In the genomic region with DNA sequence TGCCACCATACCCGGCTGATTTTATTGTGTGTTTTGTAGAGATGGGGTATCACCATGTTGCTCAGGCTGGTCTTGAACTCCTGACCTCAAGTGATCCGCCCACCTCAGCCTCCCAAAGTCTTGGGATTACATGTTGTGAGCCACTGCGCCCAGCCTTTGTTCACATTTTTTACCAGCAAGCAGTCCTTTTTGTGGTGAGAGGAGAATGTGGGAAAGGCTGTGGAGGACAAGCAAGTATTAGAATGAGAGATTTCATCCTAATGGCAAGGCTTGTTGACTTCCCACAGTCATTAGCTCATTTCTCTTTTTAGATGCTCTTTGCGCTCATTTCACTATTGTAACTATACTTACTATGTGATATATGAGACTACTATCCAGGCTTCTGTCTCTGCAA, we compare ENCODE assay signal across 2 cellular contexts.
TF ChIP-seq lines count a peak whose summit lies in the region.

No MANE protein-coding gene starts in this region.

TF ChIP-seq in GM23338, 12 proteins besides CTCF, POLR2A, EP300 and RAD21:
- TF ChIP-seq EZH2 (IDR thresholded peaks at IDR 0.05; ENCODE audit: low read depth, unreplicated experiment) (no peak), EZH2phosphoT487 (IDR thresholded peaks at IDR 0.05; ENCODE audit: unreplicated experiment) (no peak)

TF ChIP-seq in SK-N-SH, 30 proteins besides CTCF, POLR2A, EP300 and RAD21:
- TF ChIP-seq NFIC (IDR thresholded peaks at IDR 0.05; ENCODE audit: borderline replicate concordance) (no peak), NRF1 (IDR thresholded peaks at IDR 0.05; ENCODE audit: low read depth, low read length) (no peak), GABPA (IDR thresholded peaks at IDR 0.05; ENCODE audit: low read depth) (no peak)
- TF ChIP-seq, protein P1, sequence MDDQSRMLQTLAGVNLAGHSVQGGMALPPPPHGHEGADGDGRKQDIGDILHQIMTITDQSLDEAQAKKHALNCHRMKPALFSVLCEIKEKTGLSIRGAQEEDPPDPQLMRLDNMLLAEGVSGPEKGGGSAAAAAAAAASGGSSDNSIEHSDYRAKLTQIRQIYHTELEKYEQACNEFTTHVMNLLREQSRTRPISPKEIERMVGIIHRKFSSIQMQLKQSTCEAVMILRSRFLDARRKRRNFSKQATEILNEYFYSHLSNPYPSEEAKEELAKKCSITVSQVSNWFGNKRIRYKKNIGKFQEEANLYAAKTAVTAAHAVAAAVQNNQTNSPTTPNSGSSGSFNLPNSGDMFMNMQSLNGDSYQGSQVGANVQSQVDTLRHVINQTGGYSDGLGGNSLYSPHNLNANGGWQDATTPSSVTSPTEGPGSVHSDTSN (IDR thresholded peaks at IDR 0.05), result no peak
